24 cellular contexts compared by ENCODE assay signal in genomic region chr9:122084276-122084675, GRCh38. TPM values are rescaled to one million over a fixed set of nuclear protein-coding genes. Genes with fewer than 3 reads are reported as not detected.
A peak's percentile ranks its signal among the peaks of the same experiment; 100 is the strongest.
DNase-seq lines count a peak whose midpoint lies in the region; ATAC-seq, FAIRE-seq and TF ChIP-seq lines count a peak whose summit lies in the region.
"Had no signal": no experiment of that assay in that cellular context is flagged by ENCODE, and none has a peak within 500 bp of the region (broad histone marks: within the 10 kb centered on the region; RNA-seq: fewer than 3 reads in every experiment).

No MANE protein-coding gene starts in this region.

- no peak overlapping the region for H2BK15ac ChIP-seq in IMR-90 (ENCODE audit: low read depth, low read length)

- no peak overlapping the region for H3K27ac ChIP-seq in IMR-90 (ENCODE audit: insufficient read depth, low read length)
- no peak overlapping the region for H3K27ac ChIP-seq in K562 (ENCODE audit: extremely low read depth, low read depth, low read length)
- peak overlapping the region; percentile 46 for H3K27ac ChIP-seq in stomach smooth muscle (ENCODE audit: low read length)
- H3K27ac ChIP-seq in heart left ventricle, result peak overlapping the region in 1 of 12 donors; percentile 76
- H3K27ac ChIP-seq: RWPE1, upper lobe of left lung had no signal

- H3K4me2 ChIP-seq in IMR-90 (ENCODE audit: low read depth, low read length), result no peak overlapping the region
- H3K4me2 ChIP-seq in K562 (ENCODE audit: insufficient read depth, low read length), result no peak overlapping the region
- H3K4me2 ChIP-seq: smooth muscle cell had no signal

- H3K9me3 ChIP-seq in IMR-90 (ENCODE audit: control insufficient read depth, insufficient read depth, low read length) (no peaks in the 10 kb centered on the region), K562 (replicated peaks; ENCODE audit: control insufficient read depth, insufficient read depth, low read depth, low read length) (no peaks in the 10 kb centered on the region), stomach smooth muscle (ENCODE audit: control insufficient read depth in 2 of 2, low read length in 2 of 2) (no peaks in the 10 kb centered on the region), heart left ventricle (no peaks in the 10 kb centered on the region)
- H3K9me3 ChIP-seq: MG63, upper lobe of left lung had no signal

- no peak overlapping the region for H3K56ac ChIP-seq in IMR-90 (ENCODE audit: extremely low read depth, insufficient read depth, low read length)

- no peak for TF ChIP-seq RAD21 in IMR-90 (IDR thresholded peaks at IDR 0.05; ENCODE audit: low read length)
- TF ChIP-seq RAD21 in K562 (CRISPR knock-in tag; conservative IDR thresholded peaks at IDR 0.05 in 1 of 2, IDR thresholded peaks at IDR 0.05 in 1 of 2), result no peak

- H3K27me3 ChIP-seq in IMR-90 (ENCODE audit: control insufficient read depth, insufficient read depth, low read length), result no peaks in the 10 kb centered on the region
- H3K27me3 ChIP-seq in K562 (ENCODE audit: control insufficient read depth in 2 of 2, insufficient read depth in 2 of 2, low read length in 2 of 2), result no peaks in the 10 kb centered on the region
- no peaks in the 10 kb centered on the region for H3K27me3 ChIP-seq in stomach smooth muscle (ENCODE audit: control insufficient read depth in 1 of 2, insufficient read depth in 2 of 2, low read length in 2 of 2)
- H3K27me3 ChIP-seq in heart left ventricle, result no peaks in the 10 kb centered on the region
- H3K27me3 ChIP-seq: MG63, upper lobe of left lung had no signal

- no peaks in the 10 kb centered on the region for H3K79me2 ChIP-seq in K562 (ENCODE audit: control insufficient read depth, insufficient read depth, low read length)

- no peak overlapping the region for H3K4ac ChIP-seq in IMR-90 (ENCODE audit: low read depth, low read length)

- H2BK120ac ChIP-seq in IMR-90 (ENCODE audit: low read depth, low read length), result no peak overlapping the region

- H3K23ac ChIP-seq in IMR-90 (ENCODE audit: low read depth, low read length), result 0 out of 2 replicates have a peak overlapping the region, but pooled peaks have one; percentile 60

- H4K91ac ChIP-seq in IMR-90 (ENCODE audit: insufficient read depth, low read depth, low read length), result no peak overlapping the region

- no TSS peak for BruUV-seq in IMR-90 (replicated peaks; lab: Mats Ljungman, UMichigan)
- BruUV-seq in K562 (replicated peaks; lab: Mats Ljungman, UMichigan), result no TSS peak

- peaks cover 9% of the 10 kb centered on the region for H3K9me1 ChIP-seq in IMR-90 (ENCODE audit: insufficient read depth, low read length)
- no peaks in the 10 kb centered on the region for H3K9me1 ChIP-seq in K562 (ENCODE audit: control insufficient read depth, insufficient read depth, low read length)

- no CpG with 5 or more reads among the region's 7 CpGs for WGBS in IMR-90 (ENCODE audit: extremely low coverage in 2 of 2, insufficient read length in 1 of 2), 2 experiments
- 31% methylated on average over 7 of the region's 7 CpGs for WGBS in K562 (ENCODE audit: insufficient coverage, low coverage, missing lambda C conversion rate)
- WGBS in heart left ventricle, 4 donors, result 76 to 80% (median 78%) methylated on average over 7 of the region's 7 CpGs

- H2AK9ac ChIP-seq in IMR-90 (replicated peaks; ENCODE audit: low read depth, low read length, poor library complexity), result no peak overlapping the region

- no peak overlapping the region for H2BK5ac ChIP-seq in IMR-90 (ENCODE audit: low read depth, low read length, poor library complexity, severe bottlenecking)

- no peak overlapping the region for H2AK5ac ChIP-seq in IMR-90 (ENCODE audit: low read depth, low read length)

- TF ChIP-seq CTCF in IMR-90 (conservative IDR thresholded peaks at IDR 0.05; ENCODE audit: low read depth, low read length), result no peak
- no peak for TF ChIP-seq CTCF in K562 (IDR thresholded peaks at IDR 0.05 in 2 of 3, conservative IDR thresholded peaks at IDR 0.05 in 1 of 3; ENCODE audit: insufficient read depth in 2 of 3, low read depth in 1 of 3, low read length in 3 of 3)
- TF ChIP-seq CTCF in heart left ventricle (IDR thresholded peaks at IDR 0.05), result no peak

- ATAC-seq in IMR-90 (ENCODE audit: low read depth) (no peak), K562 (no peak), heart left ventricle (no peak), HG03439 (IDR thresholded peaks at IDR 0.05; ENCODE audit: unreplicated experiment) (no peak)

- CTCF ChIA-PET in IMR-90 (lab: Yijun Ruan, JAX), result no interaction called here
- CTCF ChIA-PET in K562 (lab: Yijun Ruan, JAX; ENCODE audit: low intra/inter-chr PET ratio), result no interaction called here

- H3K9ac ChIP-seq in IMR-90 (ENCODE audit: low read depth, low read length) (no peak overlapping the region), K562 (ENCODE audit: insufficient read depth in 1 of 2, low read depth in 2 of 2, low read length in 2 of 2) (no peak overlapping the region), stomach smooth muscle (ENCODE audit: low read length in 2 of 2) (peak overlapping the region in 1 of 2 donors; percentile 5)

- H4K20me1 ChIP-seq in IMR-90 (ENCODE audit: insufficient read depth, low read length) (peaks cover 16% of the 10 kb centered on the region), K562 (replicated peaks; ENCODE audit: control insufficient read depth, insufficient read depth, low read length) (no peaks in the 10 kb centered on the region)

- H4K8ac ChIP-seq in IMR-90 (ENCODE audit: low read depth in 2 of 2, low read length in 2 of 2), result no peak overlapping the region

- no peak overlapping the region for H2AFZ ChIP-seq in IMR-90 (replicated peaks; ENCODE audit: low read length, poor library complexity)
- no peak overlapping the region for H2AFZ ChIP-seq in K562 (ENCODE audit: low read depth, low read length)

- H3K4me3 ChIP-seq in IMR-90 (ENCODE audit: insufficient read depth, low read depth, low read length) (no peak overlapping the region), K562 (no peak overlapping the region), stomach smooth muscle (ENCODE audit: low read length in 2 of 2) (peak overlapping the region in 1 of 2 donors; percentile 44), heart left ventricle (no peak overlapping the region)
- H3K4me3 ChIP-seq: MG63, smooth muscle cell, upper lobe of left lung had no signal

- H4K5ac ChIP-seq in IMR-90 (ENCODE audit: low read depth, low read length), result no peak overlapping the region

- TF ChIP-seq EP300 in K562 (IDR thresholded peaks at IDR 0.05; ENCODE audit: low read length), result no peak

- in situ Hi-C loops in IMR-90 (cut with MboI; ENCODE audit: low sequenced_read_pairs) (no loop called here), K562 (cut with MboI) (no loop called here)

- H3K4me1 ChIP-seq in IMR-90 (ENCODE audit: control insufficient read depth, insufficient read depth, low read length) (peaks cover 11% of the 10 kb centered on the region), K562 (replicated peaks in 1 of 2; ENCODE audit: control insufficient read depth in 2 of 2, insufficient read depth in 2 of 2, low read length in 2 of 2) (peaks cover 2 to 4% of the 10 kb centered on the region in 2 experiments; a peak in 4 of 5 replicates), stomach smooth muscle (ENCODE audit: control insufficient read depth, insufficient read depth, low read length) (peaks cover 29% of the 10 kb centered on the region), heart left ventricle (peaks cover 0 to 36% (median 10%) of the 10 kb centered on the region in 12 donors)

- H3K18ac ChIP-seq in IMR-90 (ENCODE audit: low read depth, low read length), result no peak overlapping the region

- TF ChIP-seq POLR2A in IMR-90 (IDR thresholded peaks at IDR 0.05; ENCODE audit: low read depth, low read length), result no peak
- no peak for TF ChIP-seq POLR2A in K562 (conservative IDR thresholded peaks at IDR 0.05)
- no peak for TF ChIP-seq POLR2A in heart left ventricle (IDR thresholded peaks at IDR 0.05)

- peak; percentile 19 for FAIRE-seq in K562 (lab: Jason Lieb, UNC)
- FAIRE-seq: bronchial epithelial cell, endothelial cell of umbilical vein had no signal

- H2BK20ac ChIP-seq in IMR-90 (ENCODE audit: low read depth, low read length), result no peak overlapping the region

- POLR2A ChIA-PET in IMR-90 (lab: Charles Lee; ENCODE audit: unreplicated experiment) (no interaction called here), K562 (lab: Yijun Ruan, JAX) (interaction anchor here (1.0 to 1.9 kb wide), 2 partner anchors 8 to 18 kb away, joined by 3 to 5 read pairs; no protein-coding TSS in a partner anchor)

- H3K36me3 ChIP-seq in IMR-90 (ENCODE audit: control insufficient read depth, insufficient read depth, low read length) (no peaks in the 10 kb centered on the region), K562 (ENCODE audit: control insufficient read depth, insufficient read depth, low read length) (no peaks in the 10 kb centered on the region), stomach smooth muscle (ENCODE audit: control insufficient read depth in 2 of 2, insufficient read depth in 2 of 2, low read length in 2 of 2) (no peaks in the 10 kb centered on the region), heart left ventricle (no peaks in the 10 kb centered on the region)
- H3K36me3 ChIP-seq: MG63, upper lobe of left lung had no signal

- intact Hi-C loops in IMR-90 (cut with micrococcal nuclease), result loop anchor here (5.0 kb wide), 1 partner anchor 47 kb away; no protein-coding TSS in a partner anchor
- intact Hi-C loops in K562 (cut with micrococcal nuclease), result no loop called here
- intact Hi-C loops in heart left ventricle (cut with DNase I), result no loop called here

- H3K14ac ChIP-seq in IMR-90 (replicated peaks; ENCODE audit: low read depth, low read length), result no peak overlapping the region

- DNase-seq in IMR-90, result no peak
- DNase-seq in K562 (ENCODE audit: extremely low read depth in 1 of 4, low spot score in 3 of 4), result no peak
- peak; percentile 9 for DNase-seq in midbrain (lab: John Stamatoyannopoulos, UW)
- DNase-seq in KG1 (lab: John Stamatoyannopoulos, UW), result no peak
- no peak for DNase-seq in heart left ventricle
- DNase-seq in AG08396 (ENCODE audit: low spot score), result no peak
- DNase-seq: activated B cell treated with CpG ODN at 0.5 μM for 24 hours; activated CD4-positive, alpha-beta T cell treated with anti-CD3 and anti-CD28 coated beads, Interleukin-2, amount 50 U/mL, for 4 hours; activated effector memory CD4-positive, alpha-beta T cell treated with Interleukin-2 at 50 U/mL for 16 hours; DMS153; MG63; NCI-H1436; NCI-H2107; NCI-H69; nephron progenitor cell; stimulated activated CD4-positive, alpha-beta T cell treated with anti-CD3 and anti-CD28 coated beads, Interleukin-2, amount 100 ng/mL, for 48 hours; stimulated activated naive CD4-positive, alpha-beta T cell treated with Interleukin-2 at 50 U/mL for 16 hours; upper lobe of left lung had no signal

- peaks cover 18 to 51% of the 10 kb centered on the region in 2 experiments for H3K79me1 ChIP-seq in IMR-90 (ENCODE audit: low read depth in 1 of 2, low read length in 2 of 2)

- dilution Hi-C loops in IMR-90 (cut with HindIII; ENCODE audit: low sequenced_read_pairs, unreplicated experiment), result no loop called here

RNA-seq across cellular contexts. Expression of gene TTLL11, which starts 8.8 kb away (rescaled TPM):
- total RNA-seq in IMR-90 (2012; rRNA removed) (2.0 and 2.5 TPM in 2 replicates), K562 (2014; rRNA removed) (3.0 TPM in 2 replicates), K562 (2014; rRNA removed; fragmentation: Illumina TruSeq; extraction: Trizol) (2.6 and 2.9 TPM in 2 replicates), K562 (2015; rRNA removed; fragmentation: Illumina TruSeq; extraction: Trizol) (2.5 and 3.3 TPM in 2 replicates), K562 (2021) (4.2 and 4.4 TPM in 2 replicates), heart left ventricle (10 to 100 TPM in 1 of 9 donors, 1 to 10 TPM in 8; 4.3 to 10.9 (median 7.9) TPM)
- polyA plus RNA-seq in IMR-90 (2012; rRNA removed) (4.6 and 4.8 TPM in 2 replicates), K562 (2011; rRNA removed) (2.0 and 2.7 TPM in 2 replicates), K562 (2014; fragmentation: Illumina TruSeq; extraction: Trizol) (4.2 and 4.3 TPM in 2 replicates), K562 (2014; fragmentation: Nextera tagmentation; extraction: Ambion mirVana) (1 to 10 TPM in 1 of 2 experiments, under 1 TPM in 1; 0.83 to 1.5 TPM), K562 (2014; rRNA removed) (3.7 and 4.3 TPM in 2 replicates), heart left ventricle (1 to 10 TPM; 2.7 to 9.5 TPM)
- polyA plus RNA-seq in IMR-90 (2012; cell fraction: cytosol; rRNA removed), result 2.9 and 3.1 TPM in 2 replicates
- polyA plus RNA-seq in IMR-90 (2012; cell fraction: nucleus; rRNA removed; ENCODE audit: low replicate concordance), result 3.9 and 4.8 TPM in 2 replicates
- total RNA-seq in K562 (2011; cell fraction: chromatin; rRNA removed; ENCODE audit: low replicate concordance), result 2.7 and 3.5 TPM in 2 replicates
- total RNA-seq in K562 (2011; cell fraction: nucleolus; rRNA removed), result 1.3 and 1.4 TPM in 2 replicates
- 1.1 and 1.9 TPM in 2 replicates for total RNA-seq in K562 (2011; cell fraction: nucleoplasm; rRNA removed)
- polyA plus RNA-seq in K562 (2011; cell fraction: cytosol; rRNA removed), result 3.2 and 3.9 TPM in 2 replicates
- 1.9 and 2.2 TPM in 2 replicates for polyA plus RNA-seq in K562 (2011; cell fraction: nucleus; rRNA removed)
- 2.8 and 3.9 TPM in 2 replicates for polyA plus RNA-seq in K562 (2012)
- 2.6 and 3.0 TPM in 2 replicates for polyA minus RNA-seq in K562 (2011; rRNA and poly(A)+ RNA removed)
- polyA minus RNA-seq in K562 (2011; cell fraction: cytosol; rRNA and poly(A)+ RNA removed), result 0.38 and 2.2 TPM in 2 replicates
- polyA minus RNA-seq in K562 (2011; cell fraction: nucleus; rRNA and poly(A)+ RNA removed), result 1.3 and 1.6 TPM in 2 replicates
